ENCODE assay signal across 12 cellular contexts in genomic region chr19:13027031-13027430, GRCh38. TPM values are rescaled to one million over a fixed set of nuclear protein-coding genes. Genes with fewer than 3 reads are reported as not detected.
DNase-seq lines count a peak whose midpoint lies in the region; ATAC-seq and TF ChIP-seq lines count a peak whose summit lies in the region.
"Had no signal": no experiment of that assay in that cellular context is flagged by ENCODE, and none has a peak within 500 bp of the region (broad histone marks: within the 10 kb centered on the region; RNA-seq: fewer than 3 reads in every experiment).

No MANE protein-coding gene starts in this region.

- 78 to 81% methylated on average over 4 of the region's 4 CpGs for WGBS in heart right ventricle, 2 donors

- peak overlapping the region in 7 of 10 donors; percentile 38 to 96 (median 65) for H3K27ac ChIP-seq in heart right ventricle
- H3K27ac ChIP-seq in duodenal mucosa (ENCODE audit: low read depth, low read length), result no peak overlapping the region
- H3K27ac ChIP-seq in mucosa of rectum (ENCODE audit: low read depth in 2 of 2, low read length in 2 of 2), result peak overlapping the region; percentile 85 to 86
- peak overlapping the region; percentile 80 for H3K27ac ChIP-seq in upper lobe of right lung

- H3K4me1 ChIP-seq in heart right ventricle (peaks cover 15 to 100% (median 87%) of the 10 kb centered on the region in 9 donors), duodenal mucosa (ENCODE audit: control insufficient read depth in 1 of 2, insufficient read depth in 2 of 2, low read length in 2 of 2) (peaks cover 55 to 56% of the 10 kb centered on the region in 2 donors), mucosa of rectum (ENCODE audit: control insufficient read depth in 2 of 2, insufficient read depth in 2 of 2, low read length in 2 of 2) (peaks cover 53 to 82% of the 10 kb centered on the region in 2 donors), upper lobe of right lung (peaks cover 68% of the 10 kb centered on the region)

- H3K9me3 ChIP-seq in heart right ventricle, result no peaks in the 10 kb centered on the region
- no peaks in the 10 kb centered on the region for H3K9me3 ChIP-seq in duodenal mucosa (ENCODE audit: control insufficient read depth in 1 of 2, low read length in 2 of 2)
- no peaks in the 10 kb centered on the region for H3K9me3 ChIP-seq in mucosa of rectum (ENCODE audit: control insufficient read depth in 2 of 2, low read length in 2 of 2)
- H3K9me3 ChIP-seq in upper lobe of right lung, result no peaks in the 10 kb centered on the region

- ATAC-seq in heart right ventricle (no peak), Right ventricle myocardium superior (ENCODE audit: poor library complexity) (no peak), upper lobe of right lung (no peak), HG03025 (IDR thresholded peaks at IDR 0.05; ENCODE audit: low FRiP score, unreplicated experiment) (no peak)

- H3K9ac ChIP-seq in duodenal mucosa (ENCODE audit: low read depth in 1 of 2, low read length in 2 of 2) (peak overlapping the region; percentile 48 to 53), mucosa of rectum (ENCODE audit: low read depth in 1 of 2, low read length in 2 of 2) (peak overlapping the region; percentile 48 to 72)

- DNase-seq in heart right ventricle (no peak), Right ventricle myocardium superior (no peak), upper lobe of right lung (no peak), NCI-H2227 (lab: John Stamatoyannopoulos, UW; ENCODE audit: unreplicated experiment) (no peak)
- DNase-seq in stimulated activated CD8-positive, alpha-beta memory T cell treated with anti-CD3 and anti-CD28 coated beads, Interleukin-4, amount 100 ng/mL, for 48 hours, result no peak
- DNase-seq: foreskin melanocyte, T-helper 9 cell had no signal

- H3K4me3 ChIP-seq in heart right ventricle (peak overlapping the region in 6 of 10 donors; percentile 20 to 56 (median 52)), duodenal mucosa (ENCODE audit: low read depth in 1 of 2, low read length in 2 of 2) (peak overlapping the region; percentile 48 to 67), mucosa of rectum (ENCODE audit: low read length in 2 of 2) (peak overlapping the region; percentile 59 to 80), upper lobe of right lung (peak overlapping the region; percentile 53)

- intact Hi-C loops in heart right ventricle (cut with DNase I) (loop anchor here in 3 of 10 donors (5.0 kb wide), 3 partner anchors 35 to 40 kb away; no protein-coding TSS in a partner anchor), Right ventricle myocardium superior (cut with DNase I) (loop anchor here (5.0 kb wide), 1 partner anchor 35 kb away; no protein-coding TSS in a partner anchor), upper lobe of right lung (cut with DNase I) (loop anchor here (10.0 kb wide), 1 partner anchor 68 kb away; no protein-coding TSS in a partner anchor)

- H3K36me3 ChIP-seq in heart right ventricle (peaks cover 0 to 40% (median 0%) of the 10 kb centered on the region in 9 donors), duodenal mucosa (ENCODE audit: control insufficient read depth in 1 of 2, insufficient read depth in 2 of 2, low read length in 2 of 2) (peaks cover 0 to 8% of the 10 kb centered on the region in 2 donors), mucosa of rectum (ENCODE audit: control insufficient read depth in 2 of 2, insufficient read depth in 2 of 2, low read length in 2 of 2) (peaks cover 6% of the 10 kb centered on the region in 2 donors), upper lobe of right lung (peaks cover 7% of the 10 kb centered on the region)

- TF ChIP-seq CTCF in heart right ventricle (IDR thresholded peaks at IDR 0.05), result no peak
- TF ChIP-seq CTCF in upper lobe of right lung (IDR thresholded peaks at IDR 0.05), result no peak

- peaks cover 0 to 18% (median 0%) of the 10 kb centered on the region in 7 donors for H3K27me3 ChIP-seq in heart right ventricle
- no peaks in the 10 kb centered on the region for H3K27me3 ChIP-seq in duodenal mucosa (ENCODE audit: control insufficient read depth in 1 of 2, insufficient read depth in 2 of 2, low read length in 2 of 2)
- no peaks in the 10 kb centered on the region for H3K27me3 ChIP-seq in mucosa of rectum (ENCODE audit: control insufficient read depth in 2 of 2, insufficient read depth in 2 of 2, low read length in 2 of 2)
- H3K27me3 ChIP-seq in upper lobe of right lung, result no peaks in the 10 kb centered on the region

RNA-seq across cellular contexts. Expression of gene NFIX, which starts 31.8 kb away (rescaled TPM):
- total RNA-seq in heart right ventricle, result 100 to 1,000 TPM; 111 to 162 (median 145) TPM
- 10 to 100 TPM; 16.8 to 34.2 TPM for polyA plus RNA-seq in heart right ventricle
- total RNA-seq in Right ventricle myocardium superior, result 160 TPM
- 168 TPM for total RNA-seq in upper lobe of right lung

RNA-seq across cellular contexts. Expression of gene DAND5, which starts 57.7 kb away (rescaled TPM):
- 10 to 100 TPM in 5 of 10 donors, 1 to 10 TPM in 5; 7.3 to 14.4 (median 10.1) TPM for total RNA-seq in heart right ventricle
- polyA plus RNA-seq in heart right ventricle, result 1 to 10 TPM in 1 of 2 donors, under 1 TPM in 1; 0.71 to 4.2 TPM
- total RNA-seq in Right ventricle myocardium superior, result 9.1 TPM
- not detected for total RNA-seq in upper lobe of right lung
- total RNA-seq: Daoy, HT-29 had no signal
